Comparison of ENCODE assay signal across 16 cellular contexts in the genomic region with DNA sequence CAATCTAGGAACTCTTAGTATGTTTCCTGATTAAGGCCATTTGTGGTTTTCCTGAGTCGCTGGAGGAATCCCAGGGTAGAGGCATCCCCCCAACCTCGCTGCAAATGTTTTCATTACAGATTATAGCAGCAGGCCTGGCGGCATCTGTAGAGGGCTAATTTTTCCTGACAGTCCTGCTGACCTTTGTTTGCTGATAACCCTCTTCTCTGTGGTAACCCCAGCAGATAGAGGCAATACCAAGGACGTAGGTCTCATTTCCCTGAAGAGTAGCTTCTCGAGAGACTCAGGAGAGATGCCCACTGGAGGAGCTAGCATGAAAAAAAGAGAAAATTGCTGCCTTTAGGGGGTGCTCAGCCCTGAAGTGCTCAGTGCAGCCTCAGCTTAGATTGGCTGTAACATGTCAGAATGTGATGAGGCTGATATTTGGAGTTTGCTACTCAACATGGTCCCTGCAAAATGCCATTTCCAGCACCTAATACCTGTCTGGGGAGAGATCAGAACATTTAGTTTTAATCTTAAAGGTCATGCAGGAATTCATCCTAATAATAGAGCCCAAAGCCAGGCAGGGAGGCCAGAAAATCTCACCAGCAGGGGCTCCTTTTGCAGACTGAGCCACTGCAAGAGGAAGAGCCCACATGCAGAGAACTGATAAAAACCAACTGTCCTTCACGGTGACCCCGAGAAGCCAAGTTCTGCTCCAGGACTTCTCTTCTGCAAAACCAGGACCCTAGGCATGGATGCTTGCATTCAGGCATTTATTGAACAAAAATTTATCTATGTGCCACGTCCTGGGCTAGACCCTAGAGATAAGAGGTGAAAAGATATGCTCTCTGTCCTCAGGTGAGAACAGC.
DNase-seq lines count a peak whose midpoint lies in the region; ATAC-seq and TF ChIP-seq lines count a peak whose summit lies in the region.
"Had no signal": no experiment of that assay in that cellular context is flagged by ENCODE, and none has a peak within 500 bp of the region (broad histone marks: within the 10 kb centered on the region; RNA-seq: fewer than 3 reads in every experiment).

No MANE protein-coding gene starts in this region.

- no peak overlapping the region for H3K4me3 Mint-ChIP-seq in natural killer cell treated with Interleukin-12 subunit alpha and Interleukin-12 subunit beta and Interleukin-15 and Interleukin-18, amount 100 ng/mL, for 72 hours
- H3K4me3 Mint-ChIP-seq: activated CD8-positive, alpha-beta T cell treated with anti-CD3 and anti-CD28 coated beads, Interleukin-2, amount 10 ng/mL, durations not matched to agents 7 days and 5 days; activated naive CD4-positive, alpha-beta T cell treated with anti-CD3 and anti-CD28 coated beads, Interleukin-2, amount 10 ng/mL, durations not matched to agents 7 days and 5 days; central memory CD8-positive, alpha-beta T cell had no signal

- no peak overlapping the region for H3K9ac ChIP-seq in iPS-20b (ENCODE audit: low read depth, low read length)

- H3K9me3 ChIP-seq in iPS-20b (ENCODE audit: insufficient read depth, low read depth, low read length) = no peaks in the 10 kb centered on the region
- H3K9me3 ChIP-seq: esophagus muscularis mucosa, uterus had no signal

- no peak for DNase-seq in AG04449 (ENCODE audit: low read depth, low spot score)
- DNase-seq in HUDEP-2 (lab: John Stamatoyannopoulos, UW; ENCODE audit: unreplicated experiment in 76 of 76) = peak in 66 of 76 experiments; percentile 11 to 85 (median 50)
- DNase-seq in effector CD4-positive, alpha-beta T cell = no peak
- no peak for DNase-seq in stimulated activated CD4-positive, alpha-beta T cell treated with anti-CD3 and anti-CD28 coated beads, Interleukin-2, amount 100 ng/mL, for 48 hours
- DNase-seq in natural killer cell treated with Interleukin-12 subunit alpha and Interleukin-12 subunit beta and Interleukin-15 and Interleukin-18, amount 100 ng/mL, for 72 hours (ENCODE audit: low spot score) = no peak
- DNase-seq in kidney glomerular epithelial cell (lab: John Stamatoyannopoulos, UW) = no peak
- DNase-seq: activated CD8-positive, alpha-beta T cell treated with anti-CD3 and anti-CD28 coated beads, Interleukin-2, amount 10 ng/mL, durations not matched to agents 7 days and 5 days; activated naive CD4-positive, alpha-beta T cell treated with anti-CD3 and anti-CD28 coated beads, Interleukin-2, amount 10 ng/mL, durations not matched to agents 7 days and 5 days; stimulated activated CD4-positive, alpha-beta T cell treated with anti-CD3 and anti-CD28 coated beads, Interleukin-4, amount 100 ng/mL, for 24 hours; stimulated activated naive CD4-positive, alpha-beta T cell; uterus had no signal

- no peak overlapping the region for H3K4me3 ChIP-seq in AG04449 (ENCODE audit: low read depth, low read length)
- no peak overlapping the region for H3K4me3 ChIP-seq in iPS-20b (ENCODE audit: low read length)
- H3K4me3 ChIP-seq: esophagus muscularis mucosa, uterus had no signal

- H3K27ac ChIP-seq in iPS-20b (ENCODE audit: low read length) = peak overlapping the region; percentile 8
- H3K27ac ChIP-seq: esophagus muscularis mucosa, uterus had no signal

- POLR2A ChIA-PET in AG04449 (lab: Yijun Ruan, JAX) = no interaction called here

- CTCF ChIA-PET in AG04449 (lab: Yijun Ruan, JAX) = no interaction called here

- peak; percentile 5 for TF ChIP-seq CTCF in AG04449 (IDR thresholded peaks at IDR 0.05; ENCODE audit: insufficient read depth, low read length, missing control alignments)

- H3K36me3 ChIP-seq in iPS-20b (ENCODE audit: insufficient read depth, low read depth, low read length) = no peaks in the 10 kb centered on the region
- H3K36me3 ChIP-seq: esophagus muscularis mucosa, uterus had no signal

- H3K27me3 ChIP-seq in iPS-20b (ENCODE audit: insufficient read depth, low read length) = no peaks in the 10 kb centered on the region
- H3K27me3 ChIP-seq: esophagus muscularis mucosa, uterus had no signal

- peaks cover 9 to 14% of the 10 kb centered on the region in 2 donors for H3K27me3 Mint-ChIP-seq in natural killer cell treated with Interleukin-12 subunit alpha and Interleukin-12 subunit beta and Interleukin-15 and Interleukin-18, amount 100 ng/mL, for 72 hours

- H3K27ac Mint-ChIP-seq in natural killer cell treated with Interleukin-12 subunit alpha and Interleukin-12 subunit beta and Interleukin-15 and Interleukin-18, amount 100 ng/mL, for 72 hours = no peak overlapping the region
- H3K27ac Mint-ChIP-seq: activated CD8-positive, alpha-beta T cell treated with anti-CD3 and anti-CD28 coated beads, Interleukin-2, amount 10 ng/mL, durations not matched to agents 7 days and 5 days; activated naive CD4-positive, alpha-beta T cell treated with anti-CD3 and anti-CD28 coated beads, Interleukin-2, amount 10 ng/mL, durations not matched to agents 7 days and 5 days; IgD-negative memory B cell had no signal

- peaks cover 28% of the 10 kb centered on the region for H3K4me1 ChIP-seq in iPS-20b (ENCODE audit: insufficient read depth, low read length)
- H3K4me1 ChIP-seq: esophagus muscularis mucosa, uterus had no signal

- no peaks in the 10 kb centered on the region for H3K36me3 Mint-ChIP-seq in natural killer cell treated with Interleukin-12 subunit alpha and Interleukin-12 subunit beta and Interleukin-15 and Interleukin-18, amount 100 ng/mL, for 72 hours
- H3K36me3 Mint-ChIP-seq: activated naive CD4-positive, alpha-beta T cell treated with anti-CD3 and anti-CD28 coated beads, Interleukin-2, amount 10 ng/mL, durations not matched to agents 7 days and 5 days; IgD-negative memory B cell had no signal

- no peaks in the 10 kb centered on the region for H3K9me3 Mint-ChIP-seq in natural killer cell treated with Interleukin-12 subunit alpha and Interleukin-12 subunit beta and Interleukin-15 and Interleukin-18, amount 100 ng/mL, for 72 hours
- H3K9me3 Mint-ChIP-seq: activated naive CD4-positive, alpha-beta T cell treated with anti-CD3 and anti-CD28 coated beads, Interleukin-2, amount 10 ng/mL, durations not matched to agents 7 days and 5 days; central memory CD8-positive, alpha-beta T cell had no signal

- H3K4me1 Mint-ChIP-seq in natural killer cell treated with Interleukin-12 subunit alpha and Interleukin-12 subunit beta and Interleukin-15 and Interleukin-18, amount 100 ng/mL, for 72 hours (ENCODE audit: low read depth in 2 of 2) = peaks cover 0 to 3% of the 10 kb centered on the region in 2 donors
- H3K4me1 Mint-ChIP-seq: central memory CD8-positive, alpha-beta T cell; IgD-negative memory B cell had no signal

- ATAC-seq in SK-N-SH treated with all-trans-retinoic acid at 6 μM for 48 hours = peak; percentile 31; the same call in 1 of the 3 replicates
- ATAC-seq in natural killer cell treated with Interleukin-12 subunit alpha and Interleukin-12 subunit beta and Interleukin-15 and Interleukin-18, amount 100 ng/mL, for 72 hours = no peak
- ATAC-seq: activated CD8-positive, alpha-beta T cell treated with anti-CD3 and anti-CD28 coated beads, Interleukin-2, amount 10 ng/mL, durations not matched to agents 7 days and 5 days had no signal

TF ChIP-seq in SK-N-SH treated with all-trans-retinoic acid at 6 μM for 48 hours, 23 proteins besides CTCF, POLR2A, EP300 and RAD21:
- no peak for TF ChIP-seq PPARA (CRISPR knock-in tag; IDR thresholded peaks at IDR 0.05; ENCODE audit: borderline replicate concordance)
- no peak for TF ChIP-seq ZFP3 (CRISPR knock-in tag; IDR thresholded peaks at IDR 0.05)

Comparison
In these comparisons a context has a peak if more than half of its experiments do, and no peak if none do; other contexts are left out.
1. DNase-seq: peak in HUDEP-2 (66 of 76); none in AG04449 (single experiment), effector CD4-positive, alpha-beta T cell (single experiment), stimulated activated CD4-positive, alpha-beta T cell treated with anti-CD3 and anti-CD28 coated beads, Interleukin-2, amount 100 ng/mL, for 48 hours (0 of 2), natural killer cell treated with Interleukin-12 subunit alpha and Interleukin-12 subunit beta and Interleukin-15 and Interleukin-18, amount 100 ng/mL, for 72 hours (single experiment) and kidney glomerular epithelial cell (single experiment).